Comparison of ENCODE assay signal across 8 cellular contexts in genomic region chr11:12088047-12088481, GRCh38. TPM values are rescaled to one million over a fixed set of nuclear protein-coding genes. Genes with fewer than 3 reads are reported as not detected.
DNase-seq lines count a peak whose midpoint lies in the region; ATAC-seq, FAIRE-seq and TF ChIP-seq lines count a peak whose summit lies in the region.

No MANE protein-coding gene starts in this region.

- peak overlapping the region; percentile 5 for H2AK5ac ChIP-seq in trophoblast cell (ENCODE audit: low read length)

- no peak overlapping the region for H3K4me3 ChIP-seq in epithelial cell of esophagus (ENCODE audit: low read length)
- no peak overlapping the region for H3K4me3 ChIP-seq in trophoblast cell (ENCODE audit: low read depth, low read length)

- in situ Hi-C loops in G401 (cut with HindIII; ENCODE audit: low sequenced_read_pairs): no loop called here

- no peaks in the 10 kb centered on the region for H3K27me3 ChIP-seq in trophoblast cell (ENCODE audit: insufficient read depth, low read length)

- H3K23ac ChIP-seq in trophoblast cell (ENCODE audit: low read length): no peak overlapping the region

- no peak overlapping the region for H2AFZ ChIP-seq in trophoblast cell (ENCODE audit: insufficient read depth, low read length, poor library complexity)

- H3K4me1 ChIP-seq in trophoblast cell (ENCODE audit: control insufficient read depth in 1 of 2, insufficient read depth in 2 of 2, low read length in 2 of 2): peaks cover 33 to 34% of the 10 kb centered on the region in 2 experiments

- H4K91ac ChIP-seq in trophoblast cell (ENCODE audit: low read depth, low read length): peak overlapping the region; percentile 45

- no peaks in the 10 kb centered on the region for H3K36me3 ChIP-seq in trophoblast cell (ENCODE audit: control insufficient read depth in 1 of 2, insufficient read depth in 2 of 2, low read length in 2 of 2)

- H2BK12ac ChIP-seq in trophoblast cell (ENCODE audit: low read length): peak overlapping the region; percentile 41

- no peak overlapping the region for H4K8ac ChIP-seq in trophoblast cell (ENCODE audit: low read depth, low read length)

- H3K14ac ChIP-seq in trophoblast cell (ENCODE audit: low read length): no peak overlapping the region

- no CpG with 5 or more reads among the region's 7 CpGs for WGBS in trophoblast cell (ENCODE audit: extremely low coverage, insufficient coverage, insufficient read length)

- no peak for ATAC-seq in GM21367 (IDR thresholded peaks at IDR 0.05; ENCODE audit: unreplicated experiment)

- peaks cover 19% of the 10 kb centered on the region for H3K79me1 ChIP-seq in trophoblast cell (ENCODE audit: low read length)

- no peak overlapping the region for H3K27ac ChIP-seq in trophoblast cell (ENCODE audit: low read depth, low read length)

- peak overlapping the region; percentile 1 for H2BK120ac ChIP-seq in trophoblast cell (ENCODE audit: insufficient read depth, low read length, poor library complexity)

- no peak overlapping the region for H3K9ac ChIP-seq in trophoblast cell (ENCODE audit: low read length)

- peak; percentile 57 for TF ChIP-seq CTCF in epithelial cell of esophagus (IDR thresholded peaks at IDR 0.05; ENCODE audit: insufficient read depth, low read depth, low read length, missing control alignments)

- H3K4me2 ChIP-seq in trophoblast cell (ENCODE audit: low read length): no peak overlapping the region

- no peak overlapping the region for H4K12ac ChIP-seq in trophoblast cell (ENCODE audit: low read depth, low read length)

- H3K18ac ChIP-seq in trophoblast cell (ENCODE audit: low read length): no peak overlapping the region

- H3K4ac ChIP-seq in trophoblast cell (ENCODE audit: low read depth, low read length): no peak overlapping the region

- DNase-seq in G401 (ENCODE audit: low spot score) (peak; percentile 74), RCC 7860 (ENCODE audit: low spot score) (peak; percentile 52), epithelial cell of esophagus (ENCODE audit: low read depth) (peak; percentile 88), trophoblast cell (peak in 1 of 2 donors; percentile 45), NCI-H1694 treated with DMSO at 0.1 percent for 48 hours (lab: John Stamatoyannopoulos, UW) (no peak), NCI-H2196 (lab: John Stamatoyannopoulos, UW; ENCODE audit: unreplicated experiment) (no peak), DMS153 treated with DMSO at 0.1 percent for 48 hours (lab: John Stamatoyannopoulos, UW; ENCODE audit: unreplicated experiment) (no peak)

- H2BK5ac ChIP-seq in trophoblast cell (ENCODE audit: low read depth, low read length, poor library complexity): no peak overlapping the region

- H3K79me2 ChIP-seq in trophoblast cell (ENCODE audit: control insufficient read depth, insufficient read depth, low read length, poor library complexity): no peaks in the 10 kb centered on the region

- H3K9me3 ChIP-seq in trophoblast cell (ENCODE audit: insufficient read depth, low read depth, low read length): peaks cover 2% of the 10 kb centered on the region

- no peak for FAIRE-seq in RCC 7860 (lab: Jason Lieb, UNC)

RNA-seq across cellular contexts. Expression of gene MICAL2, which starts 22.3 kb away (rescaled TPM):
- total RNA-seq in G401 (2014; rRNA removed; shearing (Covaris generic)): 12.6 and 21.1 TPM in 2 replicates
- polyA plus RNA-seq in trophoblast cell (2013): 24.5 and 30.8 TPM in 2 replicates

Comparison
In these comparisons a context has a peak if more than half of its experiments do, and no peak if none do; other contexts are left out.
1. DNase-seq: peak in G401 (single experiment), RCC 7860 (single experiment) and epithelial cell of esophagus (single experiment); none in NCI-H1694 treated with DMSO at 0.1 percent for 48 hours (single experiment), NCI-H2196 (single experiment) and DMS153 treated with DMSO at 0.1 percent for 48 hours (single experiment).